7 cellular contexts compared by ENCODE assay signal in the genomic region with DNA sequence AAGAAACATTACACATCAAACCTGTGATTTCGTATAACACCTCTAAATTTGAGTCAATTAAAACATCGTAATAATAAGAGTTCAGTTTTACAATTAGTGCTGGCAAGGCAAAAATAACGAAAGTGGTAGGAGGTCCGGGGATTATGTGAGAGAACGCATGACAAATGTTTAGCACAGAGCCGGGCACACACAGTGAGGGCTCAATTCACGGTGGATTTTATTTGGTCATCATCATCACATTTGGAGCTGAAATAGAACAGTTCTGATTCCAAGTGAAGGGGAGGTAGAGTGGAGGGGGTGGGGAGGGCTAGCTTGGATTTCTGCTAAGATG. TPM values are rescaled to one million over a fixed set of nuclear protein-coding genes. Genes with fewer than 3 reads are reported as not detected.
DNase-seq lines count a peak whose midpoint lies in the region; ATAC-seq and TF ChIP-seq lines count a peak whose summit lies in the region.

No MANE protein-coding gene starts in this region.

- peaks cover 6% of the 10 kb centered on the region for H3K27me3 Mint-ChIP-seq in activated CD4-positive, alpha-beta memory T cell treated with anti-CD3 and anti-CD28 coated beads, Interleukin-2, amount 10 ng/mL, durations not matched to agents 7 days and 5 days
- H3K27me3 Mint-ChIP-seq in stimulated activated naive B cell treated with anti-CD40 and anti-IgM and Interleukin-4, amounts not matched to agents 10 μg/mL and 1 μg/mL and 100 μg/mL, for 72 hours: no peaks in the 10 kb centered on the region

- H3K4me3 Mint-ChIP-seq in activated CD4-positive, alpha-beta memory T cell treated with anti-CD3 and anti-CD28 coated beads, Interleukin-2, amount 10 ng/mL, durations not matched to agents 7 days and 5 days: peak overlapping the region; percentile 93
- H3K4me3 Mint-ChIP-seq in stimulated activated naive B cell treated with anti-CD40 and anti-IgM and Interleukin-4, amounts not matched to agents 10 μg/mL and 1 μg/mL and 100 μg/mL, for 72 hours: peak overlapping the region; percentile 92 to 97

- H3K27ac ChIP-seq in HEK293 (ENCODE audit: extremely low read depth, low read depth, low read length): peak overlapping the region; percentile 63; the same call in 1 of the 2 replicates

- no peaks in the 10 kb centered on the region for H3K4me1 ChIP-seq in HEK293 (ENCODE audit: control insufficient read depth, insufficient read depth, low read length)

- no peaks in the 10 kb centered on the region for H3K36me3 ChIP-seq in HEK293 (ENCODE audit: control insufficient read depth in 2 of 2, insufficient read depth in 1 of 2, low read length in 2 of 2)

- no peak for DNase-seq in activated CD4-positive, alpha-beta memory T cell treated with anti-CD3 and anti-CD28 coated beads, Interleukin-2, amount 10 ng/mL, durations not matched to agents 7 days and 5 days
- no peak for DNase-seq in stimulated activated naive B cell treated with anti-CD40 and anti-IgM and Interleukin-4, amounts not matched to agents 10 μg/mL and 1 μg/mL and 100 μg/mL, for 72 hours
- no peak for DNase-seq in ecto neural progenitor cell (ENCODE audit: low spot score)
- DNase-seq in SIG-M5 (lab: John Stamatoyannopoulos, UW): no peak

- POLR2A ChIA-PET in HEK293 (lab: Yijun Ruan, JAX): interaction anchor here (1.2 to 2.1 kb wide), 7 partner anchors 9 to 83 kb away, joined by 4 to 38 read pairs (median 8); a partner anchor contains a TSS
- POLR2A ChIA-PET in activated CD4-positive, alpha-beta memory T cell treated with anti-CD3 and anti-CD28 coated beads, Interleukin-2, amount 10 ng/mL, durations not matched to agents 7 days and 5 days (lab: Charles Lee): interaction anchor here (0.8 to 3.1 kb wide), 13 partner anchors 9 to 305 kb away, joined by 3 to 29 read pairs (median 9); a partner anchor contains a TSS

- TF ChIP-seq CTCF in HEK293 (tag by site-specific recombination; IDR thresholded peaks at IDR 0.05): no peak

- no peaks in the 10 kb centered on the region for H3K9me3 ChIP-seq in HEK293 (ENCODE audit: control insufficient read depth, insufficient read depth, low read depth, low read length)

- CTCF ChIA-PET in HEK293 (lab: Yijun Ruan, JAX): interaction anchor here (0.6 to 3.5 kb wide), 6 partner anchors 12 to 608 kb away, joined by 3 to 23 read pairs (median 3); no protein-coding TSS in a partner anchor
- CTCF ChIA-PET in activated CD4-positive, alpha-beta memory T cell treated with anti-CD3 and anti-CD28 coated beads, Interleukin-2, amount 10 ng/mL, durations not matched to agents 7 days and 5 days (lab: Charles Lee): interaction anchor here (0.9 to 4.3 kb wide), 8 partner anchors 9 to 95 kb away, joined by 3 to 37 read pairs (median 4); no protein-coding TSS in a partner anchor

- H3K4me1 Mint-ChIP-seq in activated CD4-positive, alpha-beta memory T cell treated with anti-CD3 and anti-CD28 coated beads, Interleukin-2, amount 10 ng/mL, durations not matched to agents 7 days and 5 days: peaks cover 8% of the 10 kb centered on the region
- H3K4me1 Mint-ChIP-seq in stimulated activated naive B cell treated with anti-CD40 and anti-IgM and Interleukin-4, amounts not matched to agents 10 μg/mL and 1 μg/mL and 100 μg/mL, for 72 hours: peaks cover 6 to 25% of the 10 kb centered on the region in 2 donors

- no peak for ATAC-seq in stimulated activated naive B cell treated with anti-CD40 and anti-IgM and Interleukin-4, amounts not matched to agents 10 μg/mL and 1 μg/mL and 100 μg/mL, for 72 hours (replicated peaks)
- ATAC-seq in HG02970 (IDR thresholded peaks at IDR 0.05; ENCODE audit: low FRiP score, unreplicated experiment): no peak

- H3K4me3 ChIP-seq in HEK293 (ENCODE audit: low read depth, low read length): peak overlapping the region; percentile 61; the same call in 1 of the 2 replicates
- H3K4me3 ChIP-seq in iPS-11a (ENCODE audit: low read depth, low read length): peak overlapping the region; percentile 48

- no peaks in the 10 kb centered on the region for H3K9me3 Mint-ChIP-seq in activated CD4-positive, alpha-beta memory T cell treated with anti-CD3 and anti-CD28 coated beads, Interleukin-2, amount 10 ng/mL, durations not matched to agents 7 days and 5 days
- H3K9me3 Mint-ChIP-seq in stimulated activated naive B cell treated with anti-CD40 and anti-IgM and Interleukin-4, amounts not matched to agents 10 μg/mL and 1 μg/mL and 100 μg/mL, for 72 hours: no peaks in the 10 kb centered on the region

- no peaks in the 10 kb centered on the region for H3K36me3 Mint-ChIP-seq in activated CD4-positive, alpha-beta memory T cell treated with anti-CD3 and anti-CD28 coated beads, Interleukin-2, amount 10 ng/mL, durations not matched to agents 7 days and 5 days (ENCODE audit: low read depth)
- no peaks in the 10 kb centered on the region for H3K36me3 Mint-ChIP-seq in stimulated activated naive B cell treated with anti-CD40 and anti-IgM and Interleukin-4, amounts not matched to agents 10 μg/mL and 1 μg/mL and 100 μg/mL, for 72 hours

- H3K27ac Mint-ChIP-seq in activated CD4-positive, alpha-beta memory T cell treated with anti-CD3 and anti-CD28 coated beads, Interleukin-2, amount 10 ng/mL, durations not matched to agents 7 days and 5 days: no peak overlapping the region
- H3K27ac Mint-ChIP-seq in stimulated activated naive B cell treated with anti-CD40 and anti-IgM and Interleukin-4, amounts not matched to agents 10 μg/mL and 1 μg/mL and 100 μg/mL, for 72 hours: peak overlapping the region; percentile 59

TF ChIP-seq in HEK293, 187 proteins besides CTCF, POLR2A, EP300 and RAD21:
- TF ChIP-seq, protein P1, sequence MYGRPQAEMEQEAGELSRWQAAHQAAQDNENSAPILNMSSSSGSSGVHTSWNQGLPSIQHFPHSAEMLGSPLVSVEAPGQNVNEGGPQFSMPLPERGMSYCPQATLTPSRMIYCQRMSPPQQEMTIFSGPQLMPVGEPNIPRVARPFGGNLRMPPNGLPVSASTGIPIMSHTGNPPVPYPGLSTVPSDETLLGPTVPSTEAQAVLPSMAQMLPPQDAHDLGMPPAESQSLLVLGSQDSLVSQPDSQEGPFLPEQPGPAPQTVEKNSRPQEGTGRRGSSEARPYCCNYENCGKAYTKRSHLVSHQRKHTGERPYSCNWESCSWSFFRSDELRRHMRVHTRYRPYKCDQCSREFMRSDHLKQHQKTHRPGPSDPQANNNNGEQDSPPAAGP (tag by site-specific recombination; IDR thresholded peaks at IDR 0.05): no peak
- TF ChIP-seq ZNF221 (tag by site-specific recombination; IDR thresholded peaks at IDR 0.05; ENCODE audit: borderline replicate concordance): no peak
- no peak for TF ChIP-seq ZNF324 (tag by site-specific recombination; IDR thresholded peaks at IDR 0.05)
- TF ChIP-seq ZNF626 (tag by site-specific recombination; IDR thresholded peaks at IDR 0.05): no peak

RNA-seq across cellular contexts. Expression of a gene that starts 20.0 kb away (rescaled TPM):
- 100 to 1,000 TPM; 480 to 486 TPM for total RNA-seq in activated CD4-positive, alpha-beta memory T cell treated with anti-CD3 and anti-CD28 coated beads, Interleukin-2, amount 10 ng/mL, durations not matched to agents 7 days and 5 days
